Comparison of ENCODE assay signal across 8 cellular contexts in the genomic region with DNA sequence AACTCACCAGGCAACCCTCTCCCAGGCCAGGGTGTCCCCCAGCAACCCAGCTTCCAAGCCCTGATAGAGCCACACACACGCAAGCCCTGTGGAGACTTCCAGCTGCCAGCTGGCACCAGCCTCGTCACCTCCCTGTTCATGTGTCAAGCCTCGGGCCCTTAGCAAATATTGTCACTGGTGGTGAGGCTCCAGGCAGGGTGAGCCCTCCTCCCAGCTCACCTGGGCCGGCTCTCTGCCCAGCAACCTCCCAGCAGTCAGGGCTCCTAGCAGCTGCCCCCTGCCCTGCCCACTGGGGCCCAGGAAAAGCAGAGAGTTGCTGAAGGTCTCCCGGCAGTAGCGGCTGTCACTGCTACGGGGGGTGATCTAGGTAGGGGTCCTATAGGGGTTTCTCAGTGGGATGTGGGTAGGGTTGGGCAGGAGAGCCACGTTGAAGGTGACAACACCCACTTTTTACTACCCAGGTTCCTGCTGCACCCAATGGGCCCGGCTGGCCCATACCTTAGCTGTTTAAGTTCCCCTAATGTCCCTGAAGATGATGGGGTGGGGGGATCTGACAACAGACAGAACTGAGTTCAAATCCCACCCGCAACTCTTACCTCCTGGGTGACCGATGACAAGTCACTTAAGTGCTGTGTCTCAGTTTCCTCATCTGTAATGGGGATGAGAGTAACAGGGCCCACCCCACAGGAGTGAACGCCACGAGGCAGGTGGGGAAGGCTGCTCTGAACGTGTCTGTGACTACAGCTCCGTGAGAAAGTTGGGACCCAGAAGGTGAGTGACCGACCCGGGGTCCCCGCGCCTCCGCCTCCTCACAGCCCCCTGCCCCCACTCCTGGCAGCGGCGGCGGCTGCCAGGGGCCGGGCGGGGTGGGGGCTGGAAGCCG. TPM values are rescaled to one million over a fixed set of nuclear protein-coding genes. Genes with fewer than 3 reads are reported as not detected.
DNase-seq lines count a peak whose midpoint lies in the region; ATAC-seq and TF ChIP-seq lines count a peak whose summit lies in the region.

No MANE protein-coding gene starts in this region.

- peak overlapping the region; percentile 61 for H3K4me3 Mint-ChIP-seq in T-helper 2 cell treated with Interferon-gamma antibody and Interleukin-4, amounts not matched to agents 5 μg/mL and 100 μg/mL, for 36 hours
- H3K4me3 Mint-ChIP-seq in activated CD8-positive, alpha-beta T cell treated with anti-CD3 and anti-CD28 coated beads, Interleukin-2, amount 10 ng/mL, durations not matched to agents 7 days and 5 days, result peak overlapping the region; percentile 34

- ATAC-seq in activated CD8-positive, alpha-beta T cell treated with anti-CD3 and anti-CD28 coated beads, Interleukin-2, amount 10 ng/mL, durations not matched to agents 7 days and 5 days, result no peak
- no peak for ATAC-seq in thoracic aorta (ENCODE audit: insufficient number of reproducible peaks, low FRiP score, low read depth)

- H3K4me1 ChIP-seq in iPS-20b (ENCODE audit: insufficient read depth, low read length) (peaks cover 13% of the 10 kb centered on the region; the same call in 1 of the 2 replicates), thoracic aorta (ENCODE audit: control insufficient read depth in 1 of 2, low read depth in 2 of 2) (peaks cover 6 to 19% of the 10 kb centered on the region in 2 donors), spleen (peaks cover 0 to 20% (median 8%) of the 10 kb centered on the region in 6 donors)

- H3K4me3 ChIP-seq in iPS-20b (ENCODE audit: low read length), result peak overlapping the region; percentile 53; the same call in 1 of the 2 replicates
- H3K4me3 ChIP-seq in thoracic aorta, result peak overlapping the region; percentile 43
- H3K4me3 ChIP-seq in spleen, result peak overlapping the region in 1 of 8 donors; percentile 69

- CTCF ChIA-PET in activated CD8-positive, alpha-beta T cell treated with anti-CD3 and anti-CD28 coated beads, Interleukin-2, amount 10 ng/mL, durations not matched to agents 7 days and 5 days (lab: Charles Lee), result interaction anchor here (0.9 to 1.4 kb wide), 2 partner anchors 20 to 33 kb away, joined by 3 to 4 read pairs; no protein-coding TSS in a partner anchor

- POLR2A ChIA-PET in activated CD8-positive, alpha-beta T cell treated with anti-CD3 and anti-CD28 coated beads, Interleukin-2, amount 10 ng/mL, durations not matched to agents 7 days and 5 days (lab: Charles Lee), result no interaction called here

- no peak for TF ChIP-seq POLR2A in spleen (IDR thresholded peaks at IDR 0.05)

- peaks cover 36% of the 10 kb centered on the region for H3K27me3 Mint-ChIP-seq in T-helper 2 cell treated with Interferon-gamma antibody and Interleukin-4, amounts not matched to agents 5 μg/mL and 100 μg/mL, for 36 hours (ENCODE audit: low read depth)
- peaks cover 37% of the 10 kb centered on the region for H3K27me3 Mint-ChIP-seq in activated CD8-positive, alpha-beta T cell treated with anti-CD3 and anti-CD28 coated beads, Interleukin-2, amount 10 ng/mL, durations not matched to agents 7 days and 5 days (ENCODE audit: low read depth)

- peaks cover 7% of the 10 kb centered on the region for H3K4me1 Mint-ChIP-seq in T-helper 2 cell treated with Interferon-gamma antibody and Interleukin-4, amounts not matched to agents 5 μg/mL and 100 μg/mL, for 36 hours (ENCODE audit: low read depth)
- H3K4me1 Mint-ChIP-seq in activated CD8-positive, alpha-beta T cell treated with anti-CD3 and anti-CD28 coated beads, Interleukin-2, amount 10 ng/mL, durations not matched to agents 7 days and 5 days (ENCODE audit: low read depth), result peaks cover 7% of the 10 kb centered on the region

- H3K36me3 ChIP-seq in iPS-20b (ENCODE audit: insufficient read depth, low read depth, low read length) (no peaks in the 10 kb centered on the region), thoracic aorta (no peaks in the 10 kb centered on the region), spleen (no peaks in the 10 kb centered on the region)

- no peak overlapping the region for H3K9ac ChIP-seq in iPS-20b (ENCODE audit: low read depth, low read length)

- no peaks in the 10 kb centered on the region for H3K9me3 Mint-ChIP-seq in T-helper 2 cell treated with Interferon-gamma antibody and Interleukin-4, amounts not matched to agents 5 μg/mL and 100 μg/mL, for 36 hours
- no peaks in the 10 kb centered on the region for H3K9me3 Mint-ChIP-seq in activated CD8-positive, alpha-beta T cell treated with anti-CD3 and anti-CD28 coated beads, Interleukin-2, amount 10 ng/mL, durations not matched to agents 7 days and 5 days (ENCODE audit: insufficient read depth)

- no peak for TF ChIP-seq CTCF in thoracic aorta (IDR thresholded peaks at IDR 0.05)
- TF ChIP-seq CTCF in spleen (IDR thresholded peaks at IDR 0.05 in 8 of 11, conservative IDR thresholded peaks at IDR 0.05 in 3 of 11), result no peak

- H3K27ac ChIP-seq in iPS-20b (ENCODE audit: low read length), result no peak overlapping the region
- no peak overlapping the region for H3K27ac ChIP-seq in thoracic aorta
- no peak overlapping the region for H3K27ac ChIP-seq in spleen

- H3K27me3 ChIP-seq in iPS-20b (ENCODE audit: insufficient read depth, low read length), result peaks cover 31% of the 10 kb centered on the region
- H3K27me3 ChIP-seq in thoracic aorta (replicated peaks; ENCODE audit: insufficient read depth), result no peaks in the 10 kb centered on the region
- peaks cover 0 to 46% (median 16%) of the 10 kb centered on the region in 7 donors for H3K27me3 ChIP-seq in spleen (replicated peaks in 1 of 7)

- no peaks in the 10 kb centered on the region for H3K36me3 Mint-ChIP-seq in T-helper 2 cell treated with Interferon-gamma antibody and Interleukin-4, amounts not matched to agents 5 μg/mL and 100 μg/mL, for 36 hours (ENCODE audit: low read depth)
- no peaks in the 10 kb centered on the region for H3K36me3 Mint-ChIP-seq in activated CD8-positive, alpha-beta T cell treated with anti-CD3 and anti-CD28 coated beads, Interleukin-2, amount 10 ng/mL, durations not matched to agents 7 days and 5 days (ENCODE audit: low read depth)

- no peak overlapping the region for H3K27ac Mint-ChIP-seq in T-helper 2 cell treated with Interferon-gamma antibody and Interleukin-4, amounts not matched to agents 5 μg/mL and 100 μg/mL, for 36 hours
- no peak overlapping the region for H3K27ac Mint-ChIP-seq in activated CD8-positive, alpha-beta T cell treated with anti-CD3 and anti-CD28 coated beads, Interleukin-2, amount 10 ng/mL, durations not matched to agents 7 days and 5 days

- H3K9me3 ChIP-seq in iPS-20b (ENCODE audit: insufficient read depth, low read depth, low read length) (no peaks in the 10 kb centered on the region), thoracic aorta (no peaks in the 10 kb centered on the region), spleen (no peaks in the 10 kb centered on the region)

- no peak for DNase-seq in T-helper 2 cell treated with Interferon-gamma antibody and Interleukin-4, amounts not matched to agents 5 μg/mL and 100 μg/mL, for 36 hours (ENCODE audit: low spot score)
- DNase-seq in T-helper 2 cell (no peak), thoracic aorta (ENCODE audit: low spot score) (no peak), inferior parietal cortex (ENCODE audit: extremely low spot score) (no peak), cerebellar nuclear complex (lab: John Stamatoyannopoulos, UW) (no peak), spleen (no peak)
- no peak for DNase-seq in activated CD8-positive, alpha-beta T cell treated with anti-CD3 and anti-CD28 coated beads, Interleukin-2, amount 10 ng/mL, durations not matched to agents 7 days and 5 days

- intact Hi-C loops in spleen (cut with DNase I; ENCODE audit: low total_unique reads), result no loop called here

- WGBS in spleen, 5 donors, result 42 to 87% (median 49%) methylated on average over 7 to 26 of the region's 26 CpGs

RNA-seq across cellular contexts. Expression of gene TTC39A, which starts 0.7 kb away (rescaled TPM):
- total RNA-seq in activated CD8-positive, alpha-beta T cell treated with anti-CD3 and anti-CD28 coated beads, Interleukin-2, amount 10 ng/mL, durations not matched to agents 7 days and 5 days, result not detected
- total RNA-seq in thoracic aorta, result 1 to 10 TPM; 1.2 to 4.0 TPM
- total RNA-seq in spleen, result 1 to 10 TPM in 2 of 7 donors, under 1 TPM in 4, not detected in 1; 0.24 to 2.4 (median 0.57) TPM
- 1 to 10 TPM in 1 of 3 donors, under 1 TPM in 2; 0.43 to 1.2 (median 0.70) TPM for polyA plus RNA-seq in spleen
